ENCODE assay signal across 1 cellular context in the genomic region with DNA sequence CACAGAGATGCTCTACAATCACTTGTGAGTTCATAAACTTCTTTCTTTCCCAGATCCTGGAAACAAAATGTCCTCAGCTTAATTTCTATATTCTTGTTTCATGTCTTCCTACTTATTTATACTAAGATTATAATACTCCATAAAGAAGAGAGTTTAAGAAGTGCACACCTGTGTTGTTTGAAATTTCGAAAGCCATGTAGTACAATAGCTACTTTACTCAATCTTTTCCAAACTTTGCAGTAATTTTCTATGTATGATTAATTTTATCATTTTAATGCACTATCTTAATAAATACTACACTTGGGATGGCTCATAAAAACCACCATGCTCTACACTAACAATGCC.
TF ChIP-seq lines count a peak whose summit lies in the region.

No MANE protein-coding gene starts in this region.

TF ChIP-seq in HepG2, 621 proteins besides CTCF, POLR2A, EP300 and RAD21:
- TF ChIP-seq HNF4A (CRISPR knock-in tag; IDR thresholded peaks at IDR 0.05) = no peak
- TF ChIP-seq ZNF552 (CRISPR knock-in tag; IDR thresholded peaks at IDR 0.05; ENCODE audit: borderline replicate concordance) = no peak
- TF ChIP-seq ATF7 (IDR thresholded peaks at IDR 0.05) = no peak
- TF ChIP-seq ATF7 (CRISPR knock-in tag; IDR thresholded peaks at IDR 0.05) = 0 out of 2 replicates have a peak, but pooled peaks have one; percentile 2
- TF ChIP-seq BRD4 (CRISPR knock-in tag; IDR thresholded peaks at IDR 0.05) = no peak
